ENCODE assay signal across 16 cellular contexts in genomic region chr9:95058795-95059386, GRCh38.
A peak's percentile ranks its signal among the peaks of the same experiment; 100 is the strongest.
DNase-seq lines count a peak whose midpoint lies in the region; ATAC-seq, FAIRE-seq and TF ChIP-seq lines count a peak whose summit lies in the region.
"Had no signal": no experiment of that assay in that cellular context is flagged by ENCODE, and none has a peak within 500 bp of the region (broad histone marks: within the 10 kb centered on the region; RNA-seq: fewer than 3 reads in every experiment).

No MANE protein-coding gene starts in this region.

- in situ Hi-C loops in HepG2 (cut with HindIII; ENCODE audit: extremely low pct_ligation_motif_present, low pct_unique_long_range_greater_than_20kb) = no loop called here

- TF ChIP-seq EP300 in HepG2 (IDR thresholded peaks at IDR 0.05; ENCODE audit: low read depth in 2 of 2, low read length in 2 of 2) (no peak), HepG2 (CRISPR knock-in tag; IDR thresholded peaks at IDR 0.05; ENCODE audit: borderline replicate concordance) (no peak)

- WGBS in HepG2 (ENCODE audit: low lambda C conversion rate) = 95% methylated on average over 7 of the region's 7 CpGs
- 91% methylated on average over 6 of the region's 7 CpGs for WGBS in right lobe of liver (ENCODE audit: insufficient coverage, low coverage, low lambda C conversion rate, missing lambda C conversion rate)

- H3K4me3 ChIP-seq in HepG2 (replicated peaks in 1 of 3; ENCODE audit: insufficient read depth in 1 of 3, low read depth in 2 of 3, low read length in 3 of 3) (no peak overlapping the region), right lobe of liver (no peak overlapping the region), parathyroid adenoma (ENCODE audit: low read depth, low read length) (peak overlapping the region; percentile 99)

- peaks cover 17 to 78% of the 10 kb centered on the region in 2 experiments for H3K36me3 ChIP-seq in HepG2 (replicated peaks in 1 of 2; ENCODE audit: control insufficient read depth in 1 of 2, insufficient read depth in 2 of 2, low read length in 2 of 2)
- peaks cover 0 to 36% (median 20%) of the 10 kb centered on the region in 4 donors for H3K36me3 ChIP-seq in right lobe of liver
- no peaks in the 10 kb centered on the region for H3K36me3 ChIP-seq in parathyroid adenoma (ENCODE audit: control insufficient read depth, insufficient read depth, low read length)

- H3K27me3 ChIP-seq in HepG2 (ENCODE audit: control insufficient read depth in 1 of 2, insufficient read depth in 2 of 2, low read length in 2 of 2) (no peaks in the 10 kb centered on the region), right lobe of liver (no peaks in the 10 kb centered on the region), parathyroid adenoma (ENCODE audit: control insufficient read depth, insufficient read depth, low read length) (no peaks in the 10 kb centered on the region)

- DNase-seq in HepG2 (ENCODE audit: low spot score) (no peak), right lobe of liver (no peak), GM03348 (ENCODE audit: low spot score) (no peak), kidney tubule cell (ENCODE audit: low spot score) (no peak)
- DNase-seq in effector CD8-positive, alpha-beta T cell (lab: John Stamatoyannopoulos, UW) = no peak
- DNase-seq: activated CD4-positive, alpha-beta T cell treated with anti-CD3 and anti-CD28 coated beads, Interleukin-2, amount 50 U/mL, for 4 hours; activated naive CD4-positive, alpha-beta T cell treated with anti-CD3 and anti-CD28 coated beads for 36 hours; effector CD4-positive, alpha-beta T cell; naive thymus-derived CD8-positive, alpha-beta T cell; NK-92 treated with Interleukin-12 subunit alpha and Interleukin-12 subunit beta, amount 100 ng/mL, for 24 hours; stimulated activated CD4-positive, alpha-beta T cell treated with anti-CD3 and anti-CD28 coated beads, Interleukin-1b, Interleukin-23, amount 100 ng/mL, for 48 hours; stimulated activated naive CD4-positive, alpha-beta T cell treated with Interleukin-2 at 50 U/mL for 16 hours had no signal

- TF ChIP-seq POLR2A in HepG2 (IDR thresholded peaks at IDR 0.05; ENCODE audit: insufficient read depth in 1 of 2, low read depth in 2 of 2, low read length in 2 of 2) (no peak; a peak in 1 of 4 replicates), right lobe of liver (IDR thresholded peaks at IDR 0.05) (no peak)

- H3K4me1 ChIP-seq in HepG2 (ENCODE audit: insufficient read depth, low read length) (peaks cover 92% of the 10 kb centered on the region), right lobe of liver (peaks cover 0 to 74% (median 26%) of the 10 kb centered on the region in 4 donors), parathyroid adenoma (peaks cover 24% of the 10 kb centered on the region)

- FAIRE-seq in HepG2 (lab: Jason Lieb, UNC) = no peak

- peaks cover 38% of the 10 kb centered on the region for H4K20me1 ChIP-seq in HepG2 (ENCODE audit: insufficient read depth, low read length)

- H3K79me2 ChIP-seq in HepG2 (ENCODE audit: insufficient read depth, low read length) = peaks cover 92% of the 10 kb centered on the region
- peaks cover 73% of the 10 kb centered on the region for H3K79me2 ChIP-seq in parathyroid adenoma

- no peak for TF ChIP-seq RAD21 in HepG2 (CRISPR knock-in tag; IDR thresholded peaks at IDR 0.05)

- ATAC-seq in HepG2 (no peak), right lobe of liver (no peak), esophagus mucosa (peak; percentile 19), GM19324 (IDR thresholded peaks at IDR 0.05; ENCODE audit: low FRiP score, unreplicated experiment) (no peak)
- ATAC-seq: naive thymus-derived CD8-positive, alpha-beta T cell had no signal

- H3K9me3 ChIP-seq in HepG2 (ENCODE audit: low read length) (no peaks in the 10 kb centered on the region), right lobe of liver (no peaks in the 10 kb centered on the region), parathyroid adenoma (ENCODE audit: control insufficient read depth, low read length) (no peaks in the 10 kb centered on the region)

- TF ChIP-seq CTCF in HepG2 (CRISPR knock-in tag; IDR thresholded peaks at IDR 0.05) (no peak), right lobe of liver (IDR thresholded peaks at IDR 0.05) (no peak), parathyroid adenoma (IDR thresholded peaks at IDR 0.05) (no peak)

- CTCF ChIA-PET in HepG2 (lab: Yijun Ruan, JAX; ENCODE audit: low intra/inter-chr PET ratio, low total read pairs) = no interaction called here

- H2AFZ ChIP-seq in HepG2 (ENCODE audit: low read length) = no peak overlapping the region
- H2AFZ ChIP-seq in parathyroid adenoma = no peak overlapping the region

- no TSS peak for BruUV-seq in HepG2 (replicated peaks; lab: Mats Ljungman, UMichigan)

- H3K27ac ChIP-seq in HepG2 (ENCODE audit: extremely low read length, insufficient read depth, low read length) (peak overlapping the region; percentile 17), right lobe of liver (no peak overlapping the region), parathyroid adenoma (peak overlapping the region; percentile 42)
- H3K27ac ChIP-seq: HL-60 had no signal

- intact Hi-C loops in HepG2 (cut with micrococcal nuclease; ENCODE audit: unreplicated experiment) = no loop called here
- intact Hi-C loops in right lobe of liver (cut with DNase I) = no loop called here

- POLR2A ChIA-PET in HepG2 (lab: Yijun Ruan, JAX) = no interaction called here

- no peak overlapping the region for H3K4me2 ChIP-seq in HepG2 (ENCODE audit: low read depth, low read length)
- peak overlapping the region; percentile 95 for H3K4me2 ChIP-seq in parathyroid adenoma (ENCODE audit: low read length)

- H3K9ac ChIP-seq in HepG2 (ENCODE audit: insufficient read depth, low read depth, low read length) (no peak overlapping the region), parathyroid adenoma (no peak overlapping the region)

TF ChIP-seq in HepG2, 621 proteins besides CTCF, POLR2A, EP300 and RAD21:
- no peak for TF ChIP-seq POGZ (CRISPR knock-in tag; IDR thresholded peaks at IDR 0.05)
- TF ChIP-seq AGO2 (optimal IDR thresholded peaks at IDR 0.05; ENCODE audit: low read depth, low read length) = peak; percentile 5
TF ChIP-seq in HepG2: peak in this region for 1.

Comparison
In these comparisons a context has a peak if more than half of its experiments do, and no peak if none do; other contexts are left out.
1. H3K27ac ChIP-seq: peak in HepG2 (single experiment) and parathyroid adenoma (single experiment); none in right lobe of liver (0 of 3).